In genomic region chr5:173917788-173918786, GRCh38 we compare ENCODE assay signal across 8 cellular contexts. TPM values are rescaled to one million over a fixed set of nuclear protein-coding genes. Genes with fewer than 3 reads are reported as not detected.
DNase-seq lines count a peak whose midpoint lies in the region; ATAC-seq and TF ChIP-seq lines count a peak whose summit lies in the region.

No MANE protein-coding gene starts in this region.

- ATAC-seq in GM19397 (IDR thresholded peaks at IDR 0.05; ENCODE audit: unreplicated experiment) (peak; percentile 81), HG03460 (IDR thresholded peaks at IDR 0.05; ENCODE audit: unreplicated experiment) (peak; percentile 91), thoracic aorta (ENCODE audit: insufficient number of reproducible peaks, low FRiP score, low read depth) (peak; percentile 92)
- peak; percentile 92 to 96 for ATAC-seq in natural killer cell treated with Interleukin-12 subunit alpha and Interleukin-12 subunit beta and Interleukin-15 and Interleukin-18, amount 100 ng/mL, for 72 hours

- peak; percentile 65 for DNase-seq in COR-L47 (lab: John Stamatoyannopoulos, UW)
- DNase-seq in NOMO-1 treated with DMSO at 0.1 percent for 48 hours (lab: John Stamatoyannopoulos, UW; ENCODE audit: unreplicated experiment) = peak; percentile 85
- DNase-seq in activated T-cell treated with anti-CD3 and anti-CD28 coated beads for 48 hours (ENCODE audit: low read depth) = peak; percentile 12
- peak; percentile 83 for DNase-seq in fibroblast of gingiva (ENCODE audit: low read depth)
- DNase-seq in natural killer cell treated with Interleukin-12 subunit alpha and Interleukin-12 subunit beta and Interleukin-15 and Interleukin-18, amount 100 ng/mL, for 72 hours (ENCODE audit: low spot score) = no peak
- no peak for DNase-seq in thoracic aorta (ENCODE audit: low spot score)

- H3K27me3 ChIP-seq in thoracic aorta (replicated peaks; ENCODE audit: insufficient read depth) = no peaks in the 10 kb centered on the region

- peaks cover 51 to 60% of the 10 kb centered on the region in 2 donors for H3K4me1 ChIP-seq in thoracic aorta (ENCODE audit: control insufficient read depth in 1 of 2, low read depth in 2 of 2)

- peaks cover 2 to 4% of the 10 kb centered on the region in 2 donors for H3K4me1 Mint-ChIP-seq in natural killer cell treated with Interleukin-12 subunit alpha and Interleukin-12 subunit beta and Interleukin-15 and Interleukin-18, amount 100 ng/mL, for 72 hours (ENCODE audit: low read depth in 2 of 2)

- no peaks in the 10 kb centered on the region for H3K36me3 ChIP-seq in thoracic aorta

- H3K4me3 ChIP-seq in thoracic aorta = peak overlapping the region; percentile 72

- peak overlapping the region; percentile 74 to 85 for H3K27ac ChIP-seq in thoracic aorta

- H3K9me3 ChIP-seq in thoracic aorta = no peaks in the 10 kb centered on the region

- H3K27me3 Mint-ChIP-seq in natural killer cell treated with Interleukin-12 subunit alpha and Interleukin-12 subunit beta and Interleukin-15 and Interleukin-18, amount 100 ng/mL, for 72 hours = no peaks in the 10 kb centered on the region

- no peaks in the 10 kb centered on the region for H3K9me3 Mint-ChIP-seq in natural killer cell treated with Interleukin-12 subunit alpha and Interleukin-12 subunit beta and Interleukin-15 and Interleukin-18, amount 100 ng/mL, for 72 hours

- no peak for TF ChIP-seq CTCF in thoracic aorta (IDR thresholded peaks at IDR 0.05)

- H3K27ac Mint-ChIP-seq in natural killer cell treated with Interleukin-12 subunit alpha and Interleukin-12 subunit beta and Interleukin-15 and Interleukin-18, amount 100 ng/mL, for 72 hours = no peak overlapping the region

- no peaks in the 10 kb centered on the region for H3K36me3 Mint-ChIP-seq in natural killer cell treated with Interleukin-12 subunit alpha and Interleukin-12 subunit beta and Interleukin-15 and Interleukin-18, amount 100 ng/mL, for 72 hours

- no peak overlapping the region for H3K4me3 Mint-ChIP-seq in natural killer cell treated with Interleukin-12 subunit alpha and Interleukin-12 subunit beta and Interleukin-15 and Interleukin-18, amount 100 ng/mL, for 72 hours

RNA-seq across cellular contexts. Expression of gene CPEB4, which starts 29.9 kb away (rescaled TPM):
- 10 to 100 TPM; 29.9 to 45.6 TPM for total RNA-seq in natural killer cell treated with Interleukin-12 subunit alpha and Interleukin-12 subunit beta and Interleukin-15 and Interleukin-18, amount 100 ng/mL, for 72 hours
- total RNA-seq in thoracic aorta = 10 to 100 TPM; 54.7 to 65.6 TPM

Comparison
In these comparisons a context has a peak if more than half of its experiments do, and no peak if none do; other contexts are left out.
1. DNase-seq: peak in COR-L47 (single experiment), NOMO-1 treated with DMSO at 0.1 percent for 48 hours (single experiment), activated T-cell treated with anti-CD3 and anti-CD28 coated beads for 48 hours (single experiment) and fibroblast of gingiva (single experiment); none in natural killer cell treated with Interleukin-12 subunit alpha and Interleukin-12 subunit beta and Interleukin-15 and Interleukin-18, amount 100 ng/mL, for 72 hours (single experiment) and thoracic aorta (single experiment).
2. Peak in every context shown above with its lines, with median percentiles within 50 percentile points of each other: ATAC-seq.